In genomic region chr11:88335284-88335683, GRCh38 we compare ENCODE assay signal across 9 cellular contexts. TPM values are rescaled to one million over a fixed set of nuclear protein-coding genes. Genes with fewer than 3 reads are reported as not detected.
DNase-seq lines count a peak whose midpoint lies in the region; ATAC-seq and TF ChIP-seq lines count a peak whose summit lies in the region.
"Had no signal": no experiment of that assay in that cellular context is flagged by ENCODE, and none has a peak within 500 bp of the region (broad histone marks: within the 10 kb centered on the region; RNA-seq: fewer than 3 reads in every experiment).

No MANE protein-coding gene starts in this region.

- peaks cover 63% of the 10 kb centered on the region for H3K4me1 Mint-ChIP-seq in activated CD4-positive, alpha-beta T cell treated with anti-CD3 and anti-CD28 coated beads, Interleukin-2, amount 10 ng/mL, durations not matched to agents 7 days and 5 days
- H3K4me1 Mint-ChIP-seq in T-helper 17 cell: peaks cover 46% of the 10 kb centered on the region
- peaks cover 55% of the 10 kb centered on the region for H3K4me1 Mint-ChIP-seq in stimulated activated effector memory CD8-positive, alpha-beta T cell treated with anti-CD3 and anti-CD28 coated beads, Interleukin-12 subunit alpha, Interleukin-12 subunit beta, amount 100 ng/mL, for 72 hours

- ATAC-seq in T-helper 17 cell (no peak), HG03175 (IDR thresholded peaks at IDR 0.05; ENCODE audit: unreplicated experiment) (no peak)
- ATAC-seq in stimulated activated effector memory CD8-positive, alpha-beta T cell treated with anti-CD3 and anti-CD28 coated beads, Interleukin-12 subunit alpha, Interleukin-12 subunit beta, amount 100 ng/mL, for 72 hours: no peak

- no peak for TF ChIP-seq CTCF in fibroblast of the aortic adventitia (IDR thresholded peaks at IDR 0.05; ENCODE audit: insufficient read depth, low read length)

- H3K9me3 Mint-ChIP-seq in activated CD4-positive, alpha-beta T cell treated with anti-CD3 and anti-CD28 coated beads, Interleukin-2, amount 10 ng/mL, durations not matched to agents 7 days and 5 days: peaks cover 3% of the 10 kb centered on the region
- no peaks in the 10 kb centered on the region for H3K9me3 Mint-ChIP-seq in stimulated activated effector memory CD8-positive, alpha-beta T cell treated with anti-CD3 and anti-CD28 coated beads, Interleukin-12 subunit alpha, Interleukin-12 subunit beta, amount 100 ng/mL, for 72 hours

- H3K9me3 ChIP-seq in T-helper 17 cell (ENCODE audit: control insufficient read depth, low read length, poor library complexity, severe bottlenecking): no peaks in the 10 kb centered on the region

- H3K36me3 Mint-ChIP-seq in activated CD4-positive, alpha-beta T cell treated with anti-CD3 and anti-CD28 coated beads, Interleukin-2, amount 10 ng/mL, durations not matched to agents 7 days and 5 days (ENCODE audit: low read depth): peaks cover 65% of the 10 kb centered on the region
- peaks cover 8% of the 10 kb centered on the region for H3K36me3 Mint-ChIP-seq in T-helper 17 cell (ENCODE audit: low read depth)
- H3K36me3 Mint-ChIP-seq in stimulated activated effector memory CD8-positive, alpha-beta T cell treated with anti-CD3 and anti-CD28 coated beads, Interleukin-12 subunit alpha, Interleukin-12 subunit beta, amount 100 ng/mL, for 72 hours: peaks cover 82% of the 10 kb centered on the region

- CTCF ChIA-PET in activated CD4-positive, alpha-beta T cell treated with anti-CD3 and anti-CD28 coated beads, Interleukin-2, amount 10 ng/mL, durations not matched to agents 7 days and 5 days (lab: Charles Lee): interaction anchor here (0.7 to 0.9 kb wide), 3 partner anchors 22 to 155 kb away, joined by 3 read pairs; no protein-coding TSS in a partner anchor

- POLR2A ChIA-PET in activated CD4-positive, alpha-beta T cell treated with anti-CD3 and anti-CD28 coated beads, Interleukin-2, amount 10 ng/mL, durations not matched to agents 7 days and 5 days (lab: Charles Lee): interaction anchor here (0.7 kb wide), 1 partner anchor 8 kb away, joined by 3 read pairs; no protein-coding TSS in a partner anchor

- H3K4me3 Mint-ChIP-seq in activated CD4-positive, alpha-beta T cell treated with anti-CD3 and anti-CD28 coated beads, Interleukin-2, amount 10 ng/mL, durations not matched to agents 7 days and 5 days: peak overlapping the region; percentile 89
- peak overlapping the region; percentile 99 for H3K4me3 Mint-ChIP-seq in T-helper 17 cell
- peak overlapping the region; percentile 100 for H3K4me3 Mint-ChIP-seq in stimulated activated effector memory CD8-positive, alpha-beta T cell treated with anti-CD3 and anti-CD28 coated beads, Interleukin-12 subunit alpha, Interleukin-12 subunit beta, amount 100 ng/mL, for 72 hours

- peak overlapping the region; percentile 6 for H3K4me3 ChIP-seq in fibroblast of the aortic adventitia (ENCODE audit: low read depth, low read length)

- H3K27me3 Mint-ChIP-seq in activated CD4-positive, alpha-beta T cell treated with anti-CD3 and anti-CD28 coated beads, Interleukin-2, amount 10 ng/mL, durations not matched to agents 7 days and 5 days: no peaks in the 10 kb centered on the region
- no peaks in the 10 kb centered on the region for H3K27me3 Mint-ChIP-seq in T-helper 17 cell

- no peak for DNase-seq in activated CD4-positive, alpha-beta T cell treated with anti-CD3 and anti-CD28 coated beads, Interleukin-2, amount 10 ng/mL, durations not matched to agents 7 days and 5 days
- DNase-seq in activated CD4-positive, alpha-beta T cell treated with anti-CD3 and anti-CD28 coated beads for 4 hours: no peak
- DNase-seq in T-helper 17 cell (no peak), fibroblast of the aortic adventitia (ENCODE audit: low read depth) (no peak), dermis blood vessel endothelial cell (no peak), NCI-H526 (lab: John Stamatoyannopoulos, UW) (no peak)
- no peak for DNase-seq in stimulated activated effector memory CD8-positive, alpha-beta T cell treated with anti-CD3 and anti-CD28 coated beads, Interleukin-12 subunit alpha, Interleukin-12 subunit beta, amount 100 ng/mL, for 72 hours (ENCODE audit: low spot score in 2 of 2)
- DNase-seq: activated gamma-delta T cell treated with Interleukin-2 at 50 U/mL for 16 hours had no signal

- peak overlapping the region; percentile 98 for H3K27ac Mint-ChIP-seq in activated CD4-positive, alpha-beta T cell treated with anti-CD3 and anti-CD28 coated beads, Interleukin-2, amount 10 ng/mL, durations not matched to agents 7 days and 5 days
- peak overlapping the region; percentile 97 for H3K27ac Mint-ChIP-seq in T-helper 17 cell
- H3K27ac Mint-ChIP-seq in stimulated activated effector memory CD8-positive, alpha-beta T cell treated with anti-CD3 and anti-CD28 coated beads, Interleukin-12 subunit alpha, Interleukin-12 subunit beta, amount 100 ng/mL, for 72 hours: peak overlapping the region; percentile 98

RNA-seq across cellular contexts. Expression of gene CTSC, which starts 2.3 kb away (rescaled TPM):
- 100 to 1,000 TPM; 230 to 272 TPM for total RNA-seq in activated CD4-positive, alpha-beta T cell treated with anti-CD3 and anti-CD28 coated beads, Interleukin-2, amount 10 ng/mL, durations not matched to agents 7 days and 5 days
- 10 to 100 TPM; 52.8 to 69.8 TPM for total RNA-seq in T-helper 17 cell
- total RNA-seq in fibroblast of the aortic adventitia (ENCODE audit: low replicate concordance): 20.5 and 69.1 TPM in 2 replicates
- 57.2 and 78.7 TPM in 2 replicates for total RNA-seq in dermis blood vessel endothelial cell
